ENCODE assay signal across 1 cellular context in genomic region chr15:40770147-40770721, GRCh38.
TF ChIP-seq lines count a peak whose summit lies in the region.

No MANE protein-coding gene starts in this region.

TF ChIP-seq in GM12878, 131 proteins besides CTCF, POLR2A, EP300 and RAD21:
- no peak for TF ChIP-seq RUNX3 (IDR thresholded peaks at IDR 0.05; ENCODE audit: low read length)
- TF ChIP-seq NFIC (IDR thresholded peaks at IDR 0.05; ENCODE audit: low read depth, low read length), result no peak
- TF ChIP-seq NKRF (conservative IDR thresholded peaks at IDR 0.05), result no peak
- 0 out of 2 replicates have a peak, but pooled peaks have one; percentile 64 for TF ChIP-seq TCF3 (IDR thresholded peaks at IDR 0.05; ENCODE audit: borderline replicate concordance, insufficient read depth, low read depth, low read length)
- TF ChIP-seq HSF1 (IDR thresholded peaks at IDR 0.05; ENCODE audit: low read depth, low read length), result no peak
- TF ChIP-seq ZNF24 (IDR thresholded peaks at IDR 0.05), result no peak
- TF ChIP-seq WRNIP1 (IDR thresholded peaks at IDR 0.05; ENCODE audit: borderline replicate concordance, low read depth, low read length), result no peak
